Comparison of ENCODE assay signal across 13 cellular contexts in genomic region chr7:20301311-20301939, GRCh38. TPM values are rescaled to one million over a fixed set of nuclear protein-coding genes. Genes with fewer than 3 reads are reported as not detected.
DNase-seq lines count a peak whose midpoint lies in the region; FAIRE-seq and TF ChIP-seq lines count a peak whose summit lies in the region.
"Had no signal": no experiment of that assay in that cellular context is flagged by ENCODE, and none has a peak within 500 bp of the region (broad histone marks: within the 10 kb centered on the region; RNA-seq: fewer than 3 reads in every experiment).

No MANE protein-coding gene starts in this region.

- H3K36me3 ChIP-seq in bronchial epithelial cell (ENCODE audit: control insufficient read depth, insufficient read depth, low read length) = no peaks in the 10 kb centered on the region
- H3K36me3 ChIP-seq: esophagus squamous epithelium, spleen had no signal

- H3K9me3 Mint-ChIP-seq in activated T-helper 1 cell treated with anti-CD3 and anti-CD28 coated beads, Interleukin-12 subunit alpha, Interleukin-12 subunit beta, Interleukin-2, Interleukin-4 antibody, amounts not matched to agents 30 ng/mL and 10 ng/mL and 1 ng/mL, durations not matched to agents 14 hours and 24 hours and 36 hours = no peaks in the 10 kb centered on the region
- no peaks in the 10 kb centered on the region for H3K9me3 Mint-ChIP-seq in activated CD4-positive, alpha-beta T cell treated with anti-CD3 and anti-CD28 coated beads, Interleukin-2, amount 10 ng/mL, durations not matched to agents 7 days and 5 days
- H3K9me3 Mint-ChIP-seq: CD4-positive, alpha-beta T cell had no signal

- no peak overlapping the region for H3K4me3 ChIP-seq in bronchial epithelial cell (ENCODE audit: low read depth, low read length)
- H3K4me3 ChIP-seq: esophagus squamous epithelium, spleen had no signal

- intact Hi-C loops in activated T-helper 1 cell treated with anti-CD3 and anti-CD28 coated beads, Interleukin-12 subunit alpha, Interleukin-12 subunit beta, Interleukin-2, Interleukin-4 antibody, amounts not matched to agents 30 ng/mL and 10 ng/mL and 1 ng/mL, durations not matched to agents 14 hours and 24 hours and 36 hours (cut with micrococcal nuclease) = no loop called here

- POLR2A ChIA-PET in activated CD4-positive, alpha-beta T cell treated with anti-CD3 and anti-CD28 coated beads, Interleukin-2, amount 10 ng/mL, durations not matched to agents 7 days and 5 days (lab: Charles Lee) = no interaction called here

- H3K4me1 Mint-ChIP-seq in activated T-helper 1 cell treated with anti-CD3 and anti-CD28 coated beads, Interleukin-12 subunit alpha, Interleukin-12 subunit beta, Interleukin-2, Interleukin-4 antibody, amounts not matched to agents 30 ng/mL and 10 ng/mL and 1 ng/mL, durations not matched to agents 14 hours and 24 hours and 36 hours (ENCODE audit: low read depth) = peaks cover 3% of the 10 kb centered on the region
- peaks cover 7% of the 10 kb centered on the region for H3K4me1 Mint-ChIP-seq in activated CD4-positive, alpha-beta T cell treated with anti-CD3 and anti-CD28 coated beads, Interleukin-2, amount 10 ng/mL, durations not matched to agents 7 days and 5 days

- CTCF ChIA-PET in activated CD4-positive, alpha-beta T cell treated with anti-CD3 and anti-CD28 coated beads, Interleukin-2, amount 10 ng/mL, durations not matched to agents 7 days and 5 days (lab: Charles Lee) = interaction anchor here (1.1 kb wide), 1 partner anchor 19 kb away, joined by 3 read pairs; no protein-coding TSS in a partner anchor

- H3K4me3 Mint-ChIP-seq in activated T-helper 1 cell treated with anti-CD3 and anti-CD28 coated beads, Interleukin-12 subunit alpha, Interleukin-12 subunit beta, Interleukin-2, Interleukin-4 antibody, amounts not matched to agents 30 ng/mL and 10 ng/mL and 1 ng/mL, durations not matched to agents 14 hours and 24 hours and 36 hours = no peak overlapping the region
- H3K4me3 Mint-ChIP-seq in activated CD4-positive, alpha-beta T cell treated with anti-CD3 and anti-CD28 coated beads, Interleukin-2, amount 10 ng/mL, durations not matched to agents 7 days and 5 days = no peak overlapping the region
- H3K4me3 Mint-ChIP-seq: CD4-positive, alpha-beta T cell had no signal

- H3K27me3 ChIP-seq in bronchial epithelial cell (ENCODE audit: control insufficient read depth, insufficient read depth, low read length) = no peaks in the 10 kb centered on the region
- H3K27me3 ChIP-seq: esophagus squamous epithelium, spleen had no signal

- H3K27ac Mint-ChIP-seq in activated T-helper 1 cell treated with anti-CD3 and anti-CD28 coated beads, Interleukin-12 subunit alpha, Interleukin-12 subunit beta, Interleukin-2, Interleukin-4 antibody, amounts not matched to agents 30 ng/mL and 10 ng/mL and 1 ng/mL, durations not matched to agents 14 hours and 24 hours and 36 hours = no peak overlapping the region
- no peak overlapping the region for H3K27ac Mint-ChIP-seq in activated CD4-positive, alpha-beta T cell treated with anti-CD3 and anti-CD28 coated beads, Interleukin-2, amount 10 ng/mL, durations not matched to agents 7 days and 5 days
- H3K27ac Mint-ChIP-seq: CD4-positive, alpha-beta T cell had no signal

- TF ChIP-seq CTCF in GM20000 (IDR thresholded peaks at IDR 0.05; ENCODE audit: extremely low read depth, missing control alignments) (no peak), bronchial epithelial cell (IDR thresholded peaks at IDR 0.05; ENCODE audit: insufficient read depth, low read length, severe bottlenecking) (no peak)

- peaks cover 4% of the 10 kb centered on the region for H3K27me3 Mint-ChIP-seq in activated T-helper 1 cell treated with anti-CD3 and anti-CD28 coated beads, Interleukin-12 subunit alpha, Interleukin-12 subunit beta, Interleukin-2, Interleukin-4 antibody, amounts not matched to agents 30 ng/mL and 10 ng/mL and 1 ng/mL, durations not matched to agents 14 hours and 24 hours and 36 hours (ENCODE audit: insufficient read depth)
- H3K27me3 Mint-ChIP-seq in activated CD4-positive, alpha-beta T cell treated with anti-CD3 and anti-CD28 coated beads, Interleukin-2, amount 10 ng/mL, durations not matched to agents 7 days and 5 days = no peaks in the 10 kb centered on the region
- H3K27me3 Mint-ChIP-seq: CD4-positive, alpha-beta T cell had no signal

- FAIRE-seq in bronchial epithelial cell (lab: Jason Lieb, UNC) = no peak

- no peaks in the 10 kb centered on the region for H3K36me3 Mint-ChIP-seq in activated T-helper 1 cell treated with anti-CD3 and anti-CD28 coated beads, Interleukin-12 subunit alpha, Interleukin-12 subunit beta, Interleukin-2, Interleukin-4 antibody, amounts not matched to agents 30 ng/mL and 10 ng/mL and 1 ng/mL, durations not matched to agents 14 hours and 24 hours and 36 hours (ENCODE audit: low read depth)
- H3K36me3 Mint-ChIP-seq in activated CD4-positive, alpha-beta T cell treated with anti-CD3 and anti-CD28 coated beads, Interleukin-2, amount 10 ng/mL, durations not matched to agents 7 days and 5 days (ENCODE audit: low read depth) = no peaks in the 10 kb centered on the region

- DNase-seq in AML-193 (lab: John Stamatoyannopoulos, UW) (peak; percentile 27 to 41), GM20000 (ENCODE audit: low spot score) (peak; percentile 9), Kasumi-1 (lab: John Stamatoyannopoulos, UW) (peak; percentile 18 to 34), bronchial epithelial cell (ENCODE audit: low read depth) (peak; percentile 87), ecto neural progenitor cell (ENCODE audit: low spot score) (no peak), cerebellar cortex (ENCODE audit: low spot score) (no peak)
- no peak for DNase-seq in activated T-helper 1 cell treated with anti-CD3 and anti-CD28 coated beads, Interleukin-12 subunit alpha, Interleukin-12 subunit beta, Interleukin-2, Interleukin-4 antibody, amounts not matched to agents 30 ng/mL and 10 ng/mL and 1 ng/mL, durations not matched to agents 14 hours and 24 hours and 36 hours (ENCODE audit: low spot score)
- no peak for DNase-seq in activated CD4-positive, alpha-beta T cell treated with anti-CD3 and anti-CD28 coated beads, Interleukin-2, amount 10 ng/mL, durations not matched to agents 7 days and 5 days
- DNase-seq: activated gamma-delta T cell treated with Interleukin-2 at 50 U/mL for 16 hours; CD4-positive, alpha-beta T cell; esophagus squamous epithelium; mesendoderm; spleen had no signal

RNA-seq across cellular contexts. Expression of gene ITGB8, which starts 29.3 kb away (rescaled TPM):
- total RNA-seq in bronchial epithelial cell = 10.5 and 13.8 TPM in 2 replicates
- total RNA-seq in activated T-helper 1 cell treated with anti-CD3 and anti-CD28 coated beads, Interleukin-12 subunit alpha, Interleukin-12 subunit beta, Interleukin-2, Interleukin-4 antibody, amounts not matched to agents 30 ng/mL and 10 ng/mL and 1 ng/mL, durations not matched to agents 14 hours and 24 hours and 36 hours = 0.03 TPM in 1 of 2 replicates, not detected in the other
- total RNA-seq in activated CD4-positive, alpha-beta T cell treated with anti-CD3 and anti-CD28 coated beads, Interleukin-2, amount 10 ng/mL, durations not matched to agents 7 days and 5 days = not detected
- total RNA-seq: CD4-positive, alpha-beta T cell had no signal

Comparison
In these comparisons a context has a peak if more than half of its experiments do, and no peak if none do; other contexts are left out.
1. DNase-seq: peak in AML-193 (2 of 2), GM20000 (single experiment), Kasumi-1 (2 of 2) and bronchial epithelial cell (single experiment); none in activated T-helper 1 cell treated with anti-CD3 and anti-CD28 coated beads, Interleukin-12 subunit alpha, Interleukin-12 subunit beta, Interleukin-2, Interleukin-4 antibody, amounts not matched to agents 30 ng/mL and 10 ng/mL and 1 ng/mL, durations not matched to agents 14 hours and 24 hours and 36 hours (single experiment), ecto neural progenitor cell (single experiment), cerebellar cortex (single experiment) and activated CD4-positive, alpha-beta T cell treated with anti-CD3 and anti-CD28 coated beads, Interleukin-2, amount 10 ng/mL, durations not matched to agents 7 days and 5 days (single experiment).
2. RNA of gene ITGB8, which starts 29.3 kb away (total RNA-seq): 10.5 to 13.8 TPM in bronchial epithelial cell; not detected in activated CD4-positive, alpha-beta T cell treated with anti-CD3 and anti-CD28 coated beads, Interleukin-2, amount 10 ng/mL, durations not matched to agents 7 days and 5 days and 0.03 TPM in activated T-helper 1 cell treated with anti-CD3 and anti-CD28 coated beads, Interleukin-12 subunit alpha, Interleukin-12 subunit beta, Interleukin-2, Interleukin-4 antibody, amounts not matched to agents 30 ng/mL and 10 ng/mL and 1 ng/mL, durations not matched to agents 14 hours and 24 hours and 36 hours; every median in the first group is over 10 times any median in the second.